14 cellular contexts compared by ENCODE assay signal in the genomic region with DNA sequence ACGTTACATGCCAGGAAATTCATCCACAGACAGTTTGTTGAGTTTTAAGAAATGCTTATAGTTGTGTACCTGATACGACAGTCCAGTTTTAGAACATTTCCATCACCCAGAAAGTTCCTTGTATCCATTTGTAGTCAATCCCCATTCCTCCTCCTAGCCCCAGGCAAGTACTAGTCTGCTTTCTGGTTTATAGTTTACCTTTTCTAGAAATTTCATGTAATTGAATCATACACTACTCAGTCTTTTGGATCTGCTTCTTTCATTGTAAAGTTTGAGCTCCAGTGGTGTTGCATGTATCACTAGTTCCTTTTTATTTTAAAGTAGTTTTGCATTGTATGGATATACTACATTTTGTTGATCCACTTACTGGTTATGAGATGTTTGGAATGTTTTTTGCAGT.
DNase-seq lines count a peak whose midpoint lies in the region; ATAC-seq, FAIRE-seq and TF ChIP-seq lines count a peak whose summit lies in the region.
"Had no signal": no experiment of that assay in that cellular context is flagged by ENCODE, and none has a peak within 500 bp of the region (broad histone marks: within the 10 kb centered on the region; RNA-seq: fewer than 3 reads in every experiment).

No MANE protein-coding gene starts in this region.

- H3K4me1 ChIP-seq in astrocyte (ENCODE audit: insufficient read depth, low read length) (peaks cover 30% of the 10 kb centered on the region), hepatocyte (ENCODE audit: insufficient read depth) (peaks cover 21% of the 10 kb centered on the region), skeletal muscle satellite cell (ENCODE audit: control insufficient read depth, insufficient read depth, low read length) (peaks cover 57% of the 10 kb centered on the region), A673 (ENCODE audit: insufficient read depth, low read length, poor library complexity, severe bottlenecking) (no peaks in the 10 kb centered on the region)

- H3K27me3 Mint-ChIP-seq in astrocyte (ENCODE audit: low read depth, unreplicated experiment) = no peaks in the 10 kb centered on the region
- H3K27me3 Mint-ChIP-seq in stimulated activated naive B cell treated with anti-CD40 and anti-IgM and Interleukin-4, amounts not matched to agents 10 μg/mL and 1 μg/mL and 100 μg/mL, for 72 hours = no peaks in the 10 kb centered on the region

- H3K36me3 Mint-ChIP-seq in astrocyte (ENCODE audit: low read depth, unreplicated experiment) = peaks cover 29% of the 10 kb centered on the region
- H3K36me3 Mint-ChIP-seq in stimulated activated naive B cell treated with anti-CD40 and anti-IgM and Interleukin-4, amounts not matched to agents 10 μg/mL and 1 μg/mL and 100 μg/mL, for 72 hours = peaks cover 18 to 22% of the 10 kb centered on the region in 2 donors

- H3K9ac ChIP-seq in astrocyte (ENCODE audit: low read length) (peak overlapping the region; percentile 84), skeletal muscle satellite cell (ENCODE audit: low read depth, low read length) (peak overlapping the region; percentile 81)

- H3K27me3 ChIP-seq in astrocyte (ENCODE audit: insufficient read depth, low read length) (no peaks in the 10 kb centered on the region), hepatocyte (no peaks in the 10 kb centered on the region), skeletal muscle satellite cell (ENCODE audit: control insufficient read depth, insufficient read depth, low read length) (no peaks in the 10 kb centered on the region), A673 (replicated peaks; ENCODE audit: insufficient read depth, low read depth, low read length, poor library complexity) (no peaks in the 10 kb centered on the region)
- H3K27me3 ChIP-seq: BE2C had no signal

- no peaks in the 10 kb centered on the region for H3K9me2 ChIP-seq in hepatocyte (replicated peaks; ENCODE audit: insufficient read depth)

- H3K4me1 Mint-ChIP-seq in astrocyte (ENCODE audit: low read depth, unreplicated experiment) = peaks cover 49% of the 10 kb centered on the region
- no peaks in the 10 kb centered on the region for H3K4me1 Mint-ChIP-seq in stimulated activated naive B cell treated with anti-CD40 and anti-IgM and Interleukin-4, amounts not matched to agents 10 μg/mL and 1 μg/mL and 100 μg/mL, for 72 hours

- ATAC-seq in HG02759 (IDR thresholded peaks at IDR 0.05; ENCODE audit: unreplicated experiment) = no peak
- ATAC-seq in stimulated activated naive B cell treated with anti-CD40 and anti-IgM and Interleukin-4, amounts not matched to agents 10 μg/mL and 1 μg/mL and 100 μg/mL, for 72 hours (replicated peaks) = no peak
- ATAC-seq: activated T-cell treated with anti-CD3 and anti-CD28 coated beads, Interleukin-2, amount 50 U/mL, for 4 hours had no signal

- peak overlapping the region; percentile 93 for H3K27ac Mint-ChIP-seq in astrocyte (ENCODE audit: unreplicated experiment)
- no peak overlapping the region for H3K27ac Mint-ChIP-seq in stimulated activated naive B cell treated with anti-CD40 and anti-IgM and Interleukin-4, amounts not matched to agents 10 μg/mL and 1 μg/mL and 100 μg/mL, for 72 hours

- intact Hi-C loops in A673 (cut with micrococcal nuclease; ENCODE audit: unreplicated experiment) = no loop called here

- CTCF ChIA-PET in A673 (lab: Charles Lee) = no interaction called here

- H3K36me3 ChIP-seq in astrocyte (ENCODE audit: insufficient read depth, low read length) (peaks cover 53% of the 10 kb centered on the region), hepatocyte (replicated peaks; ENCODE audit: insufficient read depth, low read depth) (no peaks in the 10 kb centered on the region), skeletal muscle satellite cell (ENCODE audit: insufficient read depth, low read length) (peaks cover 77% of the 10 kb centered on the region), A673 (ENCODE audit: insufficient read depth, low read length, poor library complexity, severe bottlenecking) (peaks cover 8% of the 10 kb centered on the region)

- H2AFZ ChIP-seq in astrocyte (ENCODE audit: low read depth, low read length) = no peak overlapping the region
- H2AFZ ChIP-seq in hepatocyte = no peak overlapping the region

- peak; percentile 17 for FAIRE-seq in astrocyte (lab: Jason Lieb, UNC)
- FAIRE-seq: GM12892 had no signal

- TF ChIP-seq CTCF in astrocyte (IDR thresholded peaks at IDR 0.05; ENCODE audit: insufficient read depth, low read depth, low read length) = no peak
- TF ChIP-seq CTCF in hepatocyte (IDR thresholded peaks at IDR 0.05; ENCODE audit: poor library complexity) = no peak
- TF ChIP-seq CTCF in A673 (conservative IDR thresholded peaks at IDR 0.05; ENCODE audit: low read depth, low read length) = no peak

- H3K4me2 ChIP-seq in astrocyte (ENCODE audit: low read length) = peak overlapping the region; percentile 78
- H3K4me2 ChIP-seq in hepatocyte = no peak overlapping the region
- peak overlapping the region; percentile 49 for H3K4me2 ChIP-seq in skeletal muscle satellite cell (ENCODE audit: low read length)

- H3K4me3 ChIP-seq in astrocyte (ENCODE audit: insufficient read depth, low read depth, low read length) (no peak overlapping the region), hepatocyte (no peak overlapping the region), skeletal muscle satellite cell (ENCODE audit: low read length) (no peak overlapping the region), A673 (ENCODE audit: low read depth, low read length, poor library complexity, severe bottlenecking) (no peak overlapping the region)

- H4K20me1 ChIP-seq in astrocyte (ENCODE audit: insufficient read depth, low read length) (peaks cover 38% of the 10 kb centered on the region), hepatocyte (ENCODE audit: insufficient read depth, poor library complexity, severe bottlenecking) (peaks cover 9% of the 10 kb centered on the region)

- POLR2A ChIA-PET in A673 (lab: Charles Lee; ENCODE audit: low non-redundant PET) = no interaction called here

- H3K4me3 Mint-ChIP-seq in astrocyte (ENCODE audit: unreplicated experiment) = peak overlapping the region; percentile 41
- no peak overlapping the region for H3K4me3 Mint-ChIP-seq in stimulated activated naive B cell treated with anti-CD40 and anti-IgM and Interleukin-4, amounts not matched to agents 10 μg/mL and 1 μg/mL and 100 μg/mL, for 72 hours
- H3K4me3 Mint-ChIP-seq: activated T-cell treated with anti-CD3 and anti-CD28 coated beads, Interleukin-2, amount 50 U/mL, for 4 hours had no signal

- no peaks in the 10 kb centered on the region for H3K9me3 Mint-ChIP-seq in astrocyte (ENCODE audit: unreplicated experiment)
- no peaks in the 10 kb centered on the region for H3K9me3 Mint-ChIP-seq in stimulated activated naive B cell treated with anti-CD40 and anti-IgM and Interleukin-4, amounts not matched to agents 10 μg/mL and 1 μg/mL and 100 μg/mL, for 72 hours
- H3K9me3 Mint-ChIP-seq: activated T-cell treated with anti-CD3 and anti-CD28 coated beads, Interleukin-2, amount 50 U/mL, for 4 hours had no signal

- DNase-seq in ELR (ENCODE audit: low read depth) (peak; percentile 63), astrocyte (ENCODE audit: low read depth) (no peak), hepatocyte (ENCODE audit: low spot score) (no peak), SKM-1 (lab: John Stamatoyannopoulos, UW; ENCODE audit: unreplicated experiment) (no peak), A673 (ENCODE audit: low spot score) (no peak)
- no peak for DNase-seq in stimulated activated naive B cell treated with anti-CD40 and anti-IgM and Interleukin-4, amounts not matched to agents 10 μg/mL and 1 μg/mL and 100 μg/mL, for 72 hours
- DNase-seq: activated T-cell treated with anti-CD3 and anti-CD28 coated beads, Interleukin-2, amount 50 U/mL, for 4 hours; BE2C; effector memory CD4-positive, alpha-beta T cell; occipital lobe; stimulated activated CD4-positive, alpha-beta T cell treated with anti-CD3 and anti-CD28 coated beads, Interleukin-2, amount 100 ng/mL, for 24 hours had no signal

- BruUV-seq in A673 (replicated peaks; lab: Mats Ljungman, UMichigan) = no TSS peak

- peak overlapping the region; percentile 94 for H3K27ac ChIP-seq in astrocyte (ENCODE audit: low read depth, low read length)
- peak overlapping the region; percentile 69 for H3K27ac ChIP-seq in hepatocyte
- no peak overlapping the region for H3K27ac ChIP-seq in A673 (ENCODE audit: low read depth, low read length, poor library complexity, severe bottlenecking)

- H3K79me2 ChIP-seq in astrocyte (ENCODE audit: insufficient read depth, low read length) = peaks cover 90% of the 10 kb centered on the region
- H3K79me2 ChIP-seq in hepatocyte = peaks cover 100% of the 10 kb centered on the region

- H3K9me3 ChIP-seq in astrocyte (ENCODE audit: insufficient read depth, low read depth, low read length) = no peaks in the 10 kb centered on the region
- no peaks in the 10 kb centered on the region for H3K9me3 ChIP-seq in hepatocyte (ENCODE audit: low read depth)
- no peaks in the 10 kb centered on the region for H3K9me3 ChIP-seq in skeletal muscle satellite cell (replicated peaks; ENCODE audit: low read length)
- no peaks in the 10 kb centered on the region for H3K9me3 ChIP-seq in A673 (ENCODE audit: low read depth, low read length, poor library complexity, severe bottlenecking)
- H3K9me3 ChIP-seq: BE2C had no signal

- WGBS in hepatocyte (ENCODE audit: low lambda C conversion rate, missing lambda C conversion rate) = 83% methylated on average over 2 of the region's 2 CpGs
